ENCODE assay signal across 12 cellular contexts in the genomic region with DNA sequence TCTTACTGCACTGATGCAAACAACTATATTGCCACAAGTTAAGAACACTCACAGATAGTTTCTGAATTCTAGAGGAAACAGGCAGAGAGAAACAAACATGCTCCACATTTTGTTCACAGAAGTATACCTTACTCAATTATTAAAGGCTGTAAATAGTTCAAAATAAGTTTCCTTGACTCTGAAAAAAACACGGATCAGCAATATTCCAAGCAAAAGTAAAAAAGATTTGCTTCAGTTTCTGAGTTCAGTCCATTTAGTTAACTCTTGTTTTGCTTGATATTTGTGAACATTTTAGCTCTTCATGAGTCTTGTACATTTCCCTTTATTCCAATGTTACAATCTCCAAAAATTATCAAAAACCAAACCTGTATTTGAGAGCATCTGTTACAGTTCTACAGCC. TPM values are rescaled to one million over a fixed set of nuclear protein-coding genes. Genes with fewer than 3 reads are reported as not detected.
"Had no signal": no experiment of that assay in that cellular context is flagged by ENCODE, and none has a peak within 500 bp of the region (broad histone marks: within the 10 kb centered on the region; RNA-seq: fewer than 3 reads in every experiment).

No MANE protein-coding gene starts in this region.

RNA-seq across cellular contexts. Expression of a gene that starts 24.6 kb away (rescaled TPM):
- total RNA-seq: OCI-LY7, PC-3, PC-9, Peyer's patch, Right ventricle myocardium inferior, Right ventricle myocardium superior, RPMI7951, SJCRH30, SJSA1, SK-MEL-5, T-cell had no signal
- polyA plus RNA-seq: SK-N-SH had no signal
